In genomic region chr12:54191126-54191525, GRCh38 we compare ENCODE assay signal across 13 cellular contexts. TPM values are rescaled to one million over a fixed set of nuclear protein-coding genes. Genes with fewer than 3 reads are reported as not detected.
A peak's percentile ranks its signal among the peaks of the same experiment; 100 is the strongest.
DNase-seq lines count a peak whose midpoint lies in the region; ATAC-seq, FAIRE-seq and TF ChIP-seq lines count a peak whose summit lies in the region.
"Had no signal": no experiment of that assay in that cellular context is flagged by ENCODE, and none has a peak within 500 bp of the region (broad histone marks: within the 10 kb centered on the region; RNA-seq: fewer than 3 reads in every experiment).

No MANE protein-coding gene starts in this region.

- H3K79me2 ChIP-seq in astrocyte (ENCODE audit: insufficient read depth, low read length): peaks cover 2% of the 10 kb centered on the region

- H3K27ac ChIP-seq in HEK293 (ENCODE audit: extremely low read depth, low read depth, low read length) (peak overlapping the region; percentile 43; the same call in 1 of the 2 replicates), astrocyte (ENCODE audit: low read depth, low read length) (no peak overlapping the region)
- H3K27ac ChIP-seq: adrenal gland, SJCRH30 had no signal

- peaks cover 13% of the 10 kb centered on the region for H3K27me3 ChIP-seq in astrocyte (ENCODE audit: insufficient read depth, low read length)
- H3K27me3 ChIP-seq: adrenal gland, SJCRH30 had no signal

- no peak overlapping the region for H3K9ac ChIP-seq in astrocyte (ENCODE audit: low read length)

- peaks cover 11% of the 10 kb centered on the region for H3K4me1 ChIP-seq in HEK293 (ENCODE audit: control insufficient read depth, insufficient read depth, low read length)
- peaks cover 11% of the 10 kb centered on the region for H3K4me1 ChIP-seq in astrocyte (ENCODE audit: insufficient read depth, low read length)

- peak overlapping the region; percentile 43 for H3K4me2 ChIP-seq in astrocyte (ENCODE audit: low read length)

- TF ChIP-seq CTCF in HEK293 (tag by site-specific recombination; IDR thresholded peaks at IDR 0.05): no peak
- no peak for TF ChIP-seq CTCF in astrocyte (IDR thresholded peaks at IDR 0.05; ENCODE audit: insufficient read depth, low read depth, low read length)
- TF ChIP-seq CTCF in mesothelial cell of epicardium (IDR thresholded peaks at IDR 0.05; ENCODE audit: unreplicated experiment): no peak
- no peak for TF ChIP-seq CTCF in D721Med (IDR thresholded peaks at IDR 0.05; ENCODE audit: insufficient read depth, missing control alignments)

- no peaks in the 10 kb centered on the region for H4K20me1 ChIP-seq in astrocyte (ENCODE audit: insufficient read depth, low read length)

- no peaks in the 10 kb centered on the region for H3K9me3 ChIP-seq in HEK293 (ENCODE audit: control insufficient read depth, insufficient read depth, low read depth, low read length)
- H3K9me3 ChIP-seq in astrocyte (ENCODE audit: insufficient read depth, low read depth, low read length): no peaks in the 10 kb centered on the region
- H3K9me3 ChIP-seq: adrenal gland, SJCRH30 had no signal

- H3K36me3 Mint-ChIP-seq in astrocyte (ENCODE audit: low read depth, unreplicated experiment) (peaks cover 3% of the 10 kb centered on the region), mesothelial cell of epicardium (peaks cover 2% of the 10 kb centered on the region)
- H3K36me3 Mint-ChIP-seq: natural killer cell treated with Interleukin-12 subunit alpha and Interleukin-12 subunit beta and Interleukin-15 and Interleukin-18, amount 100 ng/mL, for 72 hours had no signal

- H3K4me3 ChIP-seq in HEK293 (ENCODE audit: low read depth, low read length) (no peak overlapping the region), astrocyte (ENCODE audit: insufficient read depth, low read depth, low read length) (no peak overlapping the region)
- H3K4me3 ChIP-seq: adrenal gland, SJCRH30 had no signal

- no peaks in the 10 kb centered on the region for H3K9me3 Mint-ChIP-seq in astrocyte (ENCODE audit: unreplicated experiment)
- H3K9me3 Mint-ChIP-seq in mesothelial cell of epicardium: no peaks in the 10 kb centered on the region
- H3K9me3 Mint-ChIP-seq: CD8-positive, alpha-beta T cell; natural killer cell treated with Interleukin-12 subunit alpha and Interleukin-12 subunit beta and Interleukin-15 and Interleukin-18, amount 100 ng/mL, for 72 hours; stimulated activated effector memory CD8-positive, alpha-beta T cell treated with anti-CD3 and anti-CD28 coated beads, Interleukin-12 subunit alpha, Interleukin-12 subunit beta, amount 100 ng/mL, for 72 hours had no signal

- CTCF ChIA-PET in HEK293 (lab: Yijun Ruan, JAX): interaction anchor here (0.9 to 8.0 kb wide), 18 partner anchors 10 to 206 kb away, joined by 3 to 109 read pairs (median 9); partner anchors contain the start of genes HOXC10, HOXC5, HOXC8 and HOXC9

- no peak overlapping the region for H3K4me3 Mint-ChIP-seq in astrocyte (ENCODE audit: unreplicated experiment)
- H3K4me3 Mint-ChIP-seq in mesothelial cell of epicardium: no peak overlapping the region
- H3K4me3 Mint-ChIP-seq: CD8-positive, alpha-beta T cell; natural killer cell treated with Interleukin-12 subunit alpha and Interleukin-12 subunit beta and Interleukin-15 and Interleukin-18, amount 100 ng/mL, for 72 hours; stimulated activated effector memory CD8-positive, alpha-beta T cell treated with anti-CD3 and anti-CD28 coated beads, Interleukin-12 subunit alpha, Interleukin-12 subunit beta, amount 100 ng/mL, for 72 hours had no signal

- POLR2A ChIA-PET in HEK293 (lab: Yijun Ruan, JAX): interaction anchor here (0.9 to 1.1 kb wide), 5 partner anchors 24 to 182 kb away, joined by 3 to 13 read pairs (median 4); partner anchors contain the start of genes HOXC5 and HOXC8

- H2AFZ ChIP-seq in astrocyte (ENCODE audit: low read depth, low read length): peak overlapping the region; percentile 58

- FAIRE-seq in astrocyte (lab: Jason Lieb, UNC): no peak
- no peak for FAIRE-seq in D721Med (lab: Jason Lieb, UNC)

- H3K4me1 Mint-ChIP-seq in astrocyte (ENCODE audit: low read depth, unreplicated experiment) (peaks cover 2% of the 10 kb centered on the region), mesothelial cell of epicardium (peaks cover 63% of the 10 kb centered on the region)

- H3K36me3 ChIP-seq in HEK293 (ENCODE audit: control insufficient read depth in 2 of 2, insufficient read depth in 1 of 2, low read length in 2 of 2) (peaks cover 0 to 14% of the 10 kb centered on the region in 2 experiments; a peak in 1 of 3 replicates), astrocyte (ENCODE audit: insufficient read depth, low read length) (no peaks in the 10 kb centered on the region)
- H3K36me3 ChIP-seq: adrenal gland, SJCRH30 had no signal

- H3K27me3 Mint-ChIP-seq in astrocyte (ENCODE audit: low read depth, unreplicated experiment): peaks cover 55% of the 10 kb centered on the region
- no peaks in the 10 kb centered on the region for H3K27me3 Mint-ChIP-seq in mesothelial cell of epicardium (ENCODE audit: low read depth)

- H3K27ac Mint-ChIP-seq in astrocyte (ENCODE audit: unreplicated experiment): no peak overlapping the region
- H3K27ac Mint-ChIP-seq in mesothelial cell of epicardium: peak overlapping the region; percentile 91
- H3K27ac Mint-ChIP-seq: CD8-positive, alpha-beta T cell; natural killer cell treated with Interleukin-12 subunit alpha and Interleukin-12 subunit beta and Interleukin-15 and Interleukin-18, amount 100 ng/mL, for 72 hours; stimulated activated effector memory CD8-positive, alpha-beta T cell treated with anti-CD3 and anti-CD28 coated beads, Interleukin-12 subunit alpha, Interleukin-12 subunit beta, amount 100 ng/mL, for 72 hours had no signal

- ATAC-seq in HG03469 (IDR thresholded peaks at IDR 0.05; ENCODE audit: unreplicated experiment) (no peak), HG03378 (IDR thresholded peaks at IDR 0.05; ENCODE audit: unreplicated experiment) (no peak)

- peak; percentile 25 for DNase-seq in A172 (ENCODE audit: low spot score)
- no peak for DNase-seq in astrocyte (ENCODE audit: low read depth)
- no peak for DNase-seq in mesothelial cell of epicardium (ENCODE audit: low spot score in 2 of 2, unreplicated experiment in 2 of 2)
- DNase-seq in D721Med (ENCODE audit: insufficient read length, low spot score): no peak
- DNase-seq in ureter (ENCODE audit: low spot score): no peak

TF ChIP-seq in HEK293, 187 proteins besides CTCF, POLR2A, EP300 and RAD21:
- TF ChIP-seq ZBTB49 (tag by site-specific recombination; IDR thresholded peaks at IDR 0.05; ENCODE audit: low read depth) (no peak), ZNF561 (tag by site-specific recombination; IDR thresholded peaks at IDR 0.05; ENCODE audit: borderline replicate concordance) (no peak), INSM2 (tag by site-specific recombination; IDR thresholded peaks at IDR 0.05) (no peak), KLF10 (tag by site-specific recombination; IDR thresholded peaks at IDR 0.05) (no peak), ZNF214 (tag by site-specific recombination; IDR thresholded peaks at IDR 0.05; ENCODE audit: borderline replicate concordance) (no peak), SP2 (tag by site-specific recombination; IDR thresholded peaks at IDR 0.05) (no peak), ZNF274 (IDR thresholded peaks at IDR 0.05; ENCODE audit: low read length) (no peak), ZNF274 (tag by site-specific recombination; IDR thresholded peaks at IDR 0.05; ENCODE audit: borderline replicate concordance) (no peak), GLI2 (tag by site-specific recombination; IDR thresholded peaks at IDR 0.05; ENCODE audit: borderline replicate concordance, low read depth) (no peak)

RNA-seq across cellular contexts. Expression of gene SMUG1, which starts 2.3 kb away (rescaled TPM):
- 27.2 and 37.8 TPM in 2 replicates for total RNA-seq in A172 (2014; rRNA removed; shearing (Covaris generic))
- total RNA-seq in astrocyte: 22.4 and 23.8 TPM in 2 replicates
- 39.5 to 47.1 TPM (median 46.1 TPM) in 3 replicates for total RNA-seq in mesothelial cell of epicardium
- 24.5 TPM for total RNA-seq in ureter
